Comparison of ENCODE assay signal across 24 cellular contexts in genomic region chr9:137371966-137372651, GRCh38.
"Had no signal": no experiment of that assay in that cellular context is flagged by ENCODE, and none has a peak within 500 bp of the region (broad histone marks: within the 10 kb centered on the region; RNA-seq: fewer than 3 reads in every experiment).

No MANE protein-coding gene starts in this region.

- DNase-seq: activated CD4-positive, alpha-beta T cell treated with anti-CD3 and anti-CD28 coated beads, Interleukin-2, amount 10 ng/mL, durations not matched to agents 7 days and 5 days; activated CD8-positive, alpha-beta memory T cell treated with anti-CD3 and anti-CD28 coated beads, Interleukin-2, amount 10 ng/mL, durations not matched to agents 7 days and 5 days; activated CD8-positive, alpha-beta T cell treated with anti-CD3 and anti-CD28 coated beads for 36 hours; activated gamma-delta T cell treated with Interleukin-2 at 50 U/mL for 16 hours; activated T-cell treated with anti-CD3 and anti-CD28 coated beads for 4 hours; anterior cingulate cortex; caudate nucleus; effector CD4-positive, alpha-beta T cell; erythroblast; foreskin keratinocyte; hippocampal formation; left ventricle myocardium inferior; mammary epithelial cell; naive B cell; stimulated activated CD4-positive, alpha-beta T cell treated with anti-CD3 and anti-CD28 coated beads, Interleukin-4, amount 100 ng/mL, for 24 hours; stimulated activated naive CD8-positive, alpha-beta T cell treated with anti-CD3 and anti-CD28 coated beads, Interleukin-15, Interleukin-2, amounts not matched to agents 100 U/mL and 50 U/mL, for 24 hours; substantia nigra; SW 1271; thyroid gland had no signal

- H3K9me3 ChIP-seq: body of pancreas, neutrophil, thyroid gland had no signal

- ATAC-seq: activated CD8-positive, alpha-beta memory T cell treated with anti-CD3 and anti-CD28 coated beads, Interleukin-2, amount 10 ng/mL, durations not matched to agents 7 days and 5 days; activated CD8-positive, alpha-beta T cell treated with anti-CD3 and anti-CD28 coated beads for 36 hours; body of pancreas; foreskin keratinocyte; stimulated activated naive CD8-positive, alpha-beta T cell treated with anti-CD3 and anti-CD28 coated beads, Interleukin-15, Interleukin-2, amounts not matched to agents 100 U/mL and 50 U/mL, for 24 hours; T-helper 17 cell had no signal

- H3K36me3 ChIP-seq: neutrophil, thyroid gland had no signal

- H3K4me1 ChIP-seq: foreskin keratinocyte, parathyroid adenoma, thyroid gland had no signal

- H3K4me3 ChIP-seq: body of pancreas, left ventricle myocardium inferior, SK-N-MC, thyroid gland had no signal

- H3K27me3 ChIP-seq: body of pancreas, foreskin keratinocyte, neutrophil, thyroid gland had no signal

- H3K27ac ChIP-seq: foreskin keratinocyte, left ventricle myocardium inferior, neutrophil, parathyroid adenoma, SK-N-MC, thyroid gland had no signal
